Comparison of ENCODE assay signal across 1 cellular context in the genomic region with DNA sequence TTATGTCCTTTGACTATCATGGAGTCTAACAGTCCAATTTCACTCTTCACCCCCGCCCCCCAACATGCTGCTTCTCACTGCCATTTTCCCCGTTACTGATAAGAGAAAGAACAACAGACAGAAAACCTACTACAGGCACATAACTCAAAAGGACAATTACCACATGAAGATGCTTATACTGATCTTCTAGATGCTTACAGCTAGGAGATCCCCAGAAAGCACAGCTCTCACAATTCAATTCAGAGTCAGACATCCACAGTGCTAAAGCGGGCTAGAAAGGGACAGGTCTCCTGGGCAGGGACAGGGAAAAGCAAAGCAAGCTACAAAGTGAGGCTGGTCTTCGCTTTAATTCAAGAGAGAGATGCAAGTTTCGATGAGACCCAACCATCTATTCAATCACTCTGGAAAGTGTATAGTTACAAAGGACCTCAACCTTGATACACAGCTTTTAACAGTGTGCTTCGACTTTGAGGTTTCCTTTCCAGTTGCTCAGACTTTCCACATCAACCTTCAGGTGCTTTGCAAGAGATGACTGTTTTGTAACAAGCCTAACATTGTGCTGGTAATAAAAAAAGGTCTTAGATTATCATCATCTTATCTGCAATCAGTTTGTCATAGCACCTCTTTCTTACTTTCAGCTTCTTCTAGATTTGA.
TF ChIP-seq lines count a peak whose summit lies in the region.

No MANE protein-coding gene starts in this region.

TF ChIP-seq in HepG2, 621 proteins besides CTCF, POLR2A, EP300 and RAD21 (continued from another document):
- TF ChIP-seq, protein P1, sequence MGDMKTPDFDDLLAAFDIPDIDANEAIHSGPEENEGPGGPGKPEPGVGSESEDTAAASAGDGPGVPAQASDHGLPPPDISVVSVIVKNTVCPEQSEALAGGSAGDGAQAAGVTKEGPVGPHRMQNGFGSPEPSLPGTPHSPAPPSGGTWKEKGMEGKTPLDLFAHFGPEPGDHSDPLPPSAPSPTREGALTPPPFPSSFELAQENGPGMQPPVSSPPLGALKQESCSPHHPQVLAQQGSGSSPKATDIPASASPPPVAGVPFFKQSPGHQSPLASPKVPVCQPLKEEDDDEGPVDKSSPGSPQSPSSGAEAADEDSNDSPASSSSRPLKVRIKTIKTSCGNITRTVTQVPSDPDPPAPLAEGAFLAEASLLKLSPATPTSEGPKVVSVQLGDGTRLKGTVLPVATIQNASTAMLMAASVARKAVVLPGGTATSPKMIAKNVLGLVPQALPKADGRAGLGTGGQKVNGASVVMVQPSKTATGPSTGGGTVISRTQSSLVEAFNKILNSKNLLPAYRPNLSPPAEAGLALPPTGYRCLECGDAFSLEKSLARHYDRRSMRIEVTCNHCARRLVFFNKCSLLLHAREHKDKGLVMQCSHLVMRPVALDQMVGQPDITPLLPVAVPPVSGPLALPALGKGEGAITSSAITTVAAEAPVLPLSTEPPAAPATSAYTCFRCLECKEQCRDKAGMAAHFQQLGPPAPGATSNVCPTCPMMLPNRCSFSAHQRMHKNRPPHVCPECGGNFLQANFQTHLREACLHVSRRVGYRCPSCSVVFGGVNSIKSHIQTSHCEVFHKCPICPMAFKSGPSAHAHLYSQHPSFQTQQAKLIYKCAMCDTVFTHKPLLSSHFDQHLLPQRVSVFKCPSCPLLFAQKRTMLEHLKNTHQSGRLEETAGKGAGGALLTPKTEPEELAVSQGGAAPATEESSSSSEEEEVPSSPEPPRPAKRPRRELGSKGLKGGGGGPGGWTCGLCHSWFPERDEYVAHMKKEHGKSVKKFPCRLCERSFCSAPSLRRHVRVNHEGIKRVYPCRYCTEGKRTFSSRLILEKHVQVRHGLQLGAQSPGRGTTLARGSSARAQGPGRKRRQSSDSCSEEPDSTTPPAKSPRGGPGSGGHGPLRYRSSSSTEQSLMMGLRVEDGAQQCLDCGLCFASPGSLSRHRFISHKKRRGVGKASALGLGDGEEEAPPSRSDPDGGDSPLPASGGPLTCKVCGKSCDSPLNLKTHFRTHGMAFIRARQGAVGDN (CRISPR knock-in tag; IDR thresholded peaks at IDR 0.05), result no peak
- no peak for TF ChIP-seq ZNF720 (CRISPR knock-in tag; IDR thresholded peaks at IDR 0.05)
- no peak for TF ChIP-seq SNAPC4 (CRISPR knock-in tag; IDR thresholded peaks at IDR 0.05)
- no peak for TF ChIP-seq GTF2F1 (IDR thresholded peaks at IDR 0.05; ENCODE audit: low read length)
- no peak for TF ChIP-seq ZBED4 (CRISPR knock-in tag; IDR thresholded peaks at IDR 0.05; ENCODE audit: borderline replicate concordance)
- no peak for TF ChIP-seq ZNF264 (CRISPR knock-in tag; IDR thresholded peaks at IDR 0.05)
